Comparison of ENCODE assay signal across 10 cellular contexts in genomic region chr2:210503622-210504300, GRCh38. TPM values are rescaled to one million over a fixed set of nuclear protein-coding genes. Genes with fewer than 3 reads are reported as not detected.
A peak's percentile ranks its signal among the peaks of the same experiment; 100 is the strongest.
DNase-seq lines count a peak whose midpoint lies in the region; ATAC-seq, FAIRE-seq and TF ChIP-seq lines count a peak whose summit lies in the region.
"Had no signal": no experiment of that assay in that cellular context is flagged by ENCODE, and none has a peak within 500 bp of the region (broad histone marks: within the 10 kb centered on the region; RNA-seq: fewer than 3 reads in every experiment).

No MANE protein-coding gene starts in this region.

- H3K9ac ChIP-seq in endodermal cell (ENCODE audit: extremely low read depth, low read length, poor library complexity, severe bottlenecking) (no peak overlapping the region), trophoblast cell (ENCODE audit: low read length) (no peak overlapping the region)

- no peak overlapping the region for H4K12ac ChIP-seq in trophoblast cell (ENCODE audit: low read depth, low read length)

- H3K4me3 Mint-ChIP-seq in endodermal cell (no peak overlapping the region), natural killer cell (no peak overlapping the region)

- ATAC-seq in A549 (peak in 1 of 2 experiments; percentile 31; a peak in 3 of 6 replicates), GM18858 (IDR thresholded peaks at IDR 0.05; ENCODE audit: unreplicated experiment) (no peak), GM21786 (IDR thresholded peaks at IDR 0.05; ENCODE audit: unreplicated experiment) (no peak), natural killer cell (no peak)

- POLR2A ChIA-PET in A549 (lab: Yijun Ruan, JAX): no interaction called here

- H3K27me3 ChIP-seq in endodermal cell (ENCODE audit: control insufficient read depth, insufficient read depth, low read length, poor library complexity, severe bottlenecking): no peaks in the 10 kb centered on the region
- no peaks in the 10 kb centered on the region for H3K27me3 ChIP-seq in muscle layer of duodenum (ENCODE audit: low read depth, low read length)
- no peaks in the 10 kb centered on the region for H3K27me3 ChIP-seq in trophoblast cell (ENCODE audit: insufficient read depth, low read length)
- H3K27me3 ChIP-seq: heart left ventricle had no signal

- no peak overlapping the region for H3K4ac ChIP-seq in trophoblast cell (ENCODE audit: low read depth, low read length)

- H3K79me1 ChIP-seq in trophoblast cell (ENCODE audit: low read length): no peaks in the 10 kb centered on the region

- H3K9me3 Mint-ChIP-seq in endodermal cell: peaks cover 50% of the 10 kb centered on the region
- H3K9me3 Mint-ChIP-seq in natural killer cell: no peaks in the 10 kb centered on the region

- no peak overlapping the region for H3K27ac Mint-ChIP-seq in endodermal cell
- no peak overlapping the region for H3K27ac Mint-ChIP-seq in natural killer cell

- H2BK5ac ChIP-seq in trophoblast cell (ENCODE audit: low read depth, low read length, poor library complexity): no peak overlapping the region

- DNase-seq in A549 (ENCODE audit: low read depth in 1 of 2, low spot score in 1 of 2) (no peak), NCI-H1694 treated with DMSO at 0.1 percent for 48 hours (lab: John Stamatoyannopoulos, UW) (peak; percentile 73), endodermal cell (no peak), natural killer cell (no peak), trophoblast cell (no peak)

- no peak for FAIRE-seq in A549 (lab: Jason Lieb, UNC)

- H3K27me3 Mint-ChIP-seq in endodermal cell (ENCODE audit: insufficient read depth) (no peaks in the 10 kb centered on the region), natural killer cell (ENCODE audit: low read depth in 2 of 2) (peaks cover 11 to 35% of the 10 kb centered on the region in 2 donors)

- no peaks in the 10 kb centered on the region for H3K36me3 ChIP-seq in endodermal cell (ENCODE audit: control insufficient read depth, insufficient read depth, low read length)
- no peaks in the 10 kb centered on the region for H3K36me3 ChIP-seq in muscle layer of duodenum (ENCODE audit: control insufficient read depth in 1 of 2, insufficient read depth in 2 of 2, low read length in 2 of 2)
- H3K36me3 ChIP-seq in trophoblast cell (ENCODE audit: control insufficient read depth in 1 of 2, insufficient read depth in 2 of 2, low read length in 2 of 2): peaks cover 0 to 2% of the 10 kb centered on the region in 2 experiments
- H3K36me3 ChIP-seq: heart left ventricle had no signal

- H4K8ac ChIP-seq in trophoblast cell (ENCODE audit: low read depth, low read length): no peak overlapping the region

- H2BK120ac ChIP-seq in trophoblast cell (ENCODE audit: insufficient read depth, low read length, poor library complexity): no peak overlapping the region

- H3K4me1 Mint-ChIP-seq in endodermal cell (peaks cover 1% of the 10 kb centered on the region), natural killer cell (peaks cover 10% of the 10 kb centered on the region in 2 donors)

- H3K4me2 ChIP-seq in A549: peak overlapping the region; percentile 91
- no peak overlapping the region for H3K4me2 ChIP-seq in trophoblast cell (ENCODE audit: low read length)

- H3K23ac ChIP-seq in trophoblast cell (ENCODE audit: low read length): no peak overlapping the region

- no peak overlapping the region for H3K14ac ChIP-seq in trophoblast cell (ENCODE audit: low read length)

- H4K91ac ChIP-seq in trophoblast cell (ENCODE audit: low read depth, low read length): no peak overlapping the region

- no peak for TF ChIP-seq EP300 in A549 (IDR thresholded peaks at IDR 0.05)

- H2BK12ac ChIP-seq in trophoblast cell (ENCODE audit: low read length): no peak overlapping the region

- H3K27ac ChIP-seq in A549: peak overlapping the region in 1 of 2 experiments; percentile 59; a peak in 2 of 6 replicates
- H3K27ac ChIP-seq in endodermal cell (ENCODE audit: low read depth, low read length): peak overlapping the region; percentile 9
- H3K27ac ChIP-seq in muscle layer of duodenum (ENCODE audit: low read length): no peak overlapping the region
- H3K27ac ChIP-seq in trophoblast cell (ENCODE audit: low read depth, low read length): no peak overlapping the region
- H3K27ac ChIP-seq: C4-2B, heart left ventricle had no signal

- intact Hi-C loops in natural killer cell (cut with micrococcal nuclease): no loop called here

- WGBS in A549 (ENCODE audit: missing lambda C conversion rate): 39% methylated on average over 9 of the region's 9 CpGs
- 77 to 79% methylated on average over 5 to 8 of the region's 9 CpGs for WGBS in endodermal cell (ENCODE audit: insufficient coverage in 1 of 2, insufficient read length in 1 of 2), 2 experiments
- WGBS in trophoblast cell (ENCODE audit: extremely low coverage, insufficient coverage, insufficient read length): no CpG with 5 or more reads among the region's 9 CpGs

- H3K4me3 ChIP-seq in A549 (no peak overlapping the region; the same call in 2 of the 3 replicates), endodermal cell (ENCODE audit: low read length) (no peak overlapping the region), muscle layer of duodenum (ENCODE audit: low read depth in 1 of 2, low read length in 2 of 2) (peak overlapping the region; percentile 17 to 25), trophoblast cell (ENCODE audit: low read depth, low read length) (no peak overlapping the region)

- H3K9me3 ChIP-seq in A549 (peaks cover 3% of the 10 kb centered on the region; the same call in 1 of the 3 replicates), endodermal cell (ENCODE audit: control insufficient read depth, low read length) (peaks cover 52% of the 10 kb centered on the region), muscle layer of duodenum (ENCODE audit: control insufficient read depth in 1 of 2, low read length in 2 of 2) (peaks cover 0 to 9% of the 10 kb centered on the region in 2 donors), trophoblast cell (ENCODE audit: insufficient read depth, low read depth, low read length) (peaks cover 3% of the 10 kb centered on the region)

- no peak overlapping the region for H2AFZ ChIP-seq in trophoblast cell (ENCODE audit: insufficient read depth, low read length, poor library complexity)

- no peak for TF ChIP-seq RAD21 in A549 (conservative IDR thresholded peaks at IDR 0.05 in 1 of 2, IDR thresholded peaks at IDR 0.05 in 1 of 2)

- H3K36me3 Mint-ChIP-seq in endodermal cell (ENCODE audit: low read depth): peaks cover 16% of the 10 kb centered on the region
- no peaks in the 10 kb centered on the region for H3K36me3 Mint-ChIP-seq in natural killer cell

- TF ChIP-seq POLR2A in A549 (IDR thresholded peaks at IDR 0.05; ENCODE audit: low read length): no peak

- TF ChIP-seq CTCF in A549 (IDR thresholded peaks at IDR 0.05) (no peak), endodermal cell (conservative IDR thresholded peaks at IDR 0.05) (no peak), natural killer cell (IDR thresholded peaks at IDR 0.05) (no peak)

- H2AK5ac ChIP-seq in trophoblast cell (ENCODE audit: low read length): no peak overlapping the region

- CTCF ChIA-PET in A549 (lab: Yijun Ruan, JAX): interaction anchor here (0.7 to 1.9 kb wide), 21 partner anchors 8 to 643 kb away, joined by 3 to 10 read pairs (median 4); no protein-coding TSS in a partner anchor

- no peak overlapping the region for H3K18ac ChIP-seq in trophoblast cell (ENCODE audit: low read length)

- H3K4me1 ChIP-seq in A549 (peaks cover 7% of the 10 kb centered on the region; the same call in 1 of the 3 replicates), endodermal cell (ENCODE audit: control insufficient read depth, insufficient read depth, low read length) (no peaks in the 10 kb centered on the region), muscle layer of duodenum (ENCODE audit: control insufficient read depth in 1 of 2, insufficient read depth in 2 of 2, low read length in 2 of 2) (peaks cover 0 to 4% of the 10 kb centered on the region in 2 donors), trophoblast cell (ENCODE audit: control insufficient read depth in 1 of 2, insufficient read depth in 2 of 2, low read length in 2 of 2) (no peaks in the 10 kb centered on the region)

- no peaks in the 10 kb centered on the region for H3K79me2 ChIP-seq in trophoblast cell (ENCODE audit: control insufficient read depth, insufficient read depth, low read length, poor library complexity)

TF ChIP-seq in A549, 52 proteins besides CTCF, POLR2A, EP300 and RAD21:
- TF ChIP-seq HOXA7 (CRISPR knock-in tag; IDR thresholded peaks at IDR 0.05) (no peak), CHD4 (IDR thresholded peaks at IDR 0.05; ENCODE audit: borderline replicate concordance) (no peak), MAFK (IDR thresholded peaks at IDR 0.05; ENCODE audit: partially characterized antibody) (peak; percentile 60)

RNA-seq across cellular contexts. Expression of gene LANCL1, which starts 27.2 kb away (rescaled TPM):
- 83.7 and 90.4 TPM in 2 replicates for polyA plus RNA-seq in A549 (2011; rRNA removed)
- polyA plus RNA-seq in A549 (2012; cell fraction: cytosol; rRNA removed): 20.6 and 25.8 TPM in 2 replicates
- polyA plus RNA-seq in A549 (2012; cell fraction: nucleus; rRNA removed): 14.7 and 20.1 TPM in 2 replicates
- polyA plus RNA-seq in A549 (2017; fragmentation: RNase III; extraction: RNeasy Plus Mini Kit Qiagen cat#74134 plus additional on column Dnase treatment): 26.7 to 30.1 TPM (median 28.1 TPM) in 3 replicates
- 86.8 and 113 TPM in 2 replicates for polyA minus RNA-seq in A549 (2011; rRNA and poly(A)+ RNA removed)
- 10 to 100 TPM; 68.4 to 88.1 TPM for total RNA-seq in endodermal cell
- 49.7 TPM for polyA plus RNA-seq in endodermal cell (2013, experiment 1 of 2)
- 51.4 TPM for polyA plus RNA-seq in endodermal cell (2013, experiment 2 of 2)
- 10 to 100 TPM; 21.0 to 27.0 (median 24.4) TPM for total RNA-seq in natural killer cell
- polyA plus RNA-seq in trophoblast cell (2013): 17.5 and 19.5 TPM in 2 replicates

RNA-seq across cellular contexts. Expression of gene CPS1, which starts 52.6 kb away (rescaled TPM):
- polyA plus RNA-seq in A549 (2011; rRNA removed) (59.3 and 61.3 TPM in 2 replicates), A549 (2017; fragmentation: RNase III; extraction: RNeasy Plus Mini Kit Qiagen cat#74134 plus additional on column Dnase treatment) (15.1 to 16.1 TPM (median 15.9 TPM) in 3 replicates)
- polyA plus RNA-seq in A549 (2012; cell fraction: cytosol; rRNA removed): 4.0 and 4.8 TPM in 2 replicates
- polyA plus RNA-seq in A549 (2012; cell fraction: nucleus; rRNA removed): 9.1 and 13.2 TPM in 2 replicates
- polyA minus RNA-seq in A549 (2011; rRNA and poly(A)+ RNA removed): 87.9 and 142 TPM in 2 replicates
- total RNA-seq in endodermal cell (10 to 100 TPM; 12.5 to 31.2 TPM), natural killer cell (1 to 10 TPM in 1 of 3 donors, not detected in 2; 1.3 TPM)
- polyA plus RNA-seq in endodermal cell (2013, experiment 1 of 2): 33.4 TPM
- polyA plus RNA-seq in endodermal cell (2013, experiment 2 of 2): 34.9 TPM
- polyA plus RNA-seq in trophoblast cell (2013): 9.9 and 11.2 TPM in 2 replicates

Comparison
In these comparisons a context has a peak if more than half of its experiments do, and no peak if none do; other contexts are left out.
1. H3K4me3 ChIP-seq: peak in muscle layer of duodenum (2 of 2); none in A549 (single experiment), endodermal cell (single experiment) and trophoblast cell (single experiment).
2. RNA of gene CPS1, which starts 52.6 kb away (total RNA-seq): 12.5 to 31.2 TPM in endodermal cell; 1.3 TPM in natural killer cell; every median in the first group is over 4 times any median in the second.